ENCODE assay signal across 28 cellular contexts in genomic region chr1:85404393-85404792, GRCh38.
DNase-seq lines count a peak whose midpoint lies in the region; ATAC-seq and TF ChIP-seq lines count a peak whose summit lies in the region.
"Had no signal": no experiment of that assay in that cellular context is flagged by ENCODE, and none has a peak within 500 bp of the region (broad histone marks: within the 10 kb centered on the region; RNA-seq: fewer than 3 reads in every experiment).

No MANE protein-coding gene starts in this region.

- peak overlapping the region in 4 of 5 experiments; percentile 11 to 97 (median 63) for H3K27ac Mint-ChIP-seq in brain
- H3K27ac Mint-ChIP-seq: activated CD4-positive, alpha-beta T cell treated with anti-CD3 and anti-CD28 coated beads, Interleukin-2, amount 10 ng/mL, durations not matched to agents 7 days and 5 days; activated CD8-positive, alpha-beta memory T cell treated with anti-CD3 and anti-CD28 coated beads, Interleukin-2, amount 10 ng/mL, durations not matched to agents 7 days and 5 days; B cell; CD8-positive, alpha-beta memory T cell; neural progenitor cell had no signal

- H3K9me3 ChIP-seq in upper lobe of right lung = no peaks in the 10 kb centered on the region
- H3K9me3 ChIP-seq: lower lobe of right lung, prostate gland had no signal

- H3K27me3 ChIP-seq in ACC112 (ENCODE audit: insufficient read depth, low read length) = no peaks in the 10 kb centered on the region
- H3K27me3 ChIP-seq in upper lobe of right lung = no peaks in the 10 kb centered on the region
- H3K27me3 ChIP-seq: neural progenitor cell had no signal

- TF ChIP-seq CTCF in brain (conservative IDR thresholded peaks at IDR 0.05) (no peak), upper lobe of right lung (IDR thresholded peaks at IDR 0.05) (no peak)

- intact Hi-C loops in left ventricle myocardium superior (cut with micrococcal nuclease) = no loop called here
- intact Hi-C loops in upper lobe of right lung (cut with DNase I) = no loop called here

- H3K9me3 Mint-ChIP-seq in brain = no peaks in the 10 kb centered on the region
- H3K9me3 Mint-ChIP-seq: activated CD4-positive, alpha-beta T cell treated with anti-CD3 and anti-CD28 coated beads, Interleukin-2, amount 10 ng/mL, durations not matched to agents 7 days and 5 days; CD8-positive, alpha-beta memory T cell; neural progenitor cell had no signal

- H3K4me1 ChIP-seq in ACC112 (ENCODE audit: control insufficient read depth, insufficient read depth, low read length, unreplicated experiment) (peaks cover 46% of the 10 kb centered on the region), upper lobe of right lung (peaks cover 9% of the 10 kb centered on the region)

- peak overlapping the region; percentile 9; the same call in 1 of the 2 replicates for H3K27ac ChIP-seq in ACC112 (ENCODE audit: low read depth, low read length)
- no peak overlapping the region for H3K27ac ChIP-seq in upper lobe of right lung
- H3K27ac ChIP-seq: lower lobe of right lung, neural progenitor cell, prostate gland, WERI-Rb-1 had no signal

- DNase-seq in left ventricle myocardium superior (no peak), skeletal muscle cell (ENCODE audit: low read depth) (peak; percentile 36), upper lobe of right lung (no peak), NCI-H82 treated with DMSO at 0.1 percent for 48 hours (lab: John Stamatoyannopoulos, UW; ENCODE audit: unreplicated experiment) (no peak)
- DNase-seq in stimulated activated CD4-positive, alpha-beta T cell treated with anti-CD3 and anti-CD28 coated beads, Interleukin-4, amount 100 ng/mL, for 4 hours = no peak
- DNase-seq: activated CD4-positive, alpha-beta T cell treated with anti-CD3 and anti-CD28 coated beads, Interleukin-2, amount 10 ng/mL, durations not matched to agents 7 days and 5 days; activated CD8-positive, alpha-beta memory T cell treated with anti-CD3 and anti-CD28 coated beads, Interleukin-2, amount 10 ng/mL, durations not matched to agents 7 days and 5 days; activated naive CD4-positive, alpha-beta T cell treated with anti-CD3 and anti-CD28 coated beads, Interleukin-2, amount 50 U/mL, for 16 hours; anterior cingulate cortex; CD8-positive, alpha-beta memory T cell; effector memory CD4-positive, alpha-beta T cell; erythroblast; hippocampal formation; KG1; lower lobe of right lung; MM.1S; NCI-H1417 treated with DMSO at 0.1 percent for 48 hours; NCI-H446; NCI-H82; stimulated activated CD4-positive, alpha-beta T cell treated with anti-CD3 and anti-CD28 coated beads, Interleukin-2, amount 100 ng/mL, for 48 hours; stimulated activated naive CD4-positive, alpha-beta T cell; WERI-Rb-1 had no signal

- peak; percentile 74 for ATAC-seq in left ventricle myocardium superior
- ATAC-seq in upper lobe of right lung = no peak
- no peak for ATAC-seq in GM21360 (IDR thresholded peaks at IDR 0.05; ENCODE audit: unreplicated experiment)
- ATAC-seq: activated CD8-positive, alpha-beta memory T cell treated with anti-CD3 and anti-CD28 coated beads, Interleukin-2, amount 10 ng/mL, durations not matched to agents 7 days and 5 days had no signal

- H3K4me3 ChIP-seq in ACC112 (ENCODE audit: low read depth, low read length) (no peak overlapping the region), skeletal muscle cell (ENCODE audit: low read depth, low read length) (no peak overlapping the region), upper lobe of right lung (no peak overlapping the region)
- H3K4me3 ChIP-seq: lower lobe of right lung, neural progenitor cell, prostate gland had no signal

- peaks cover 5% of the 10 kb centered on the region for H3K27me3 Mint-ChIP-seq in brain
- H3K27me3 Mint-ChIP-seq: activated CD4-positive, alpha-beta T cell treated with anti-CD3 and anti-CD28 coated beads, Interleukin-2, amount 10 ng/mL, durations not matched to agents 7 days and 5 days; activated CD8-positive, alpha-beta memory T cell treated with anti-CD3 and anti-CD28 coated beads, Interleukin-2, amount 10 ng/mL, durations not matched to agents 7 days and 5 days; B cell; CD8-positive, alpha-beta memory T cell had no signal

- H2AFZ ChIP-seq in ACC112 (ENCODE audit: low read length, unreplicated experiment) = no peak overlapping the region
- H2AFZ ChIP-seq: neural progenitor cell had no signal

- peaks cover 49% of the 10 kb centered on the region for H3K4me1 Mint-ChIP-seq in brain
- H3K4me1 Mint-ChIP-seq: activated CD4-positive, alpha-beta T cell treated with anti-CD3 and anti-CD28 coated beads, Interleukin-2, amount 10 ng/mL, durations not matched to agents 7 days and 5 days; activated CD8-positive, alpha-beta memory T cell treated with anti-CD3 and anti-CD28 coated beads, Interleukin-2, amount 10 ng/mL, durations not matched to agents 7 days and 5 days; B cell; CD8-positive, alpha-beta memory T cell had no signal

- peak overlapping the region in 2 of 5 experiments; percentile 32 to 43 for H3K4me3 Mint-ChIP-seq in brain
- H3K4me3 Mint-ChIP-seq: activated CD4-positive, alpha-beta T cell treated with anti-CD3 and anti-CD28 coated beads, Interleukin-2, amount 10 ng/mL, durations not matched to agents 7 days and 5 days; activated CD8-positive, alpha-beta memory T cell treated with anti-CD3 and anti-CD28 coated beads, Interleukin-2, amount 10 ng/mL, durations not matched to agents 7 days and 5 days; B cell; CD8-positive, alpha-beta memory T cell; neural progenitor cell had no signal

- peaks cover 54% of the 10 kb centered on the region for H3K79me2 ChIP-seq in ACC112 (ENCODE audit: control insufficient read depth, insufficient read depth, low read length, unreplicated experiment)

- H3K36me3 Mint-ChIP-seq in brain = peaks cover 4% of the 10 kb centered on the region
- H3K36me3 Mint-ChIP-seq: activated CD8-positive, alpha-beta memory T cell treated with anti-CD3 and anti-CD28 coated beads, Interleukin-2, amount 10 ng/mL, durations not matched to agents 7 days and 5 days; CD8-positive, alpha-beta memory T cell; neural progenitor cell had no signal

- no peaks in the 10 kb centered on the region for H3K36me3 ChIP-seq in ACC112 (ENCODE audit: insufficient read depth, low read length)
- no peaks in the 10 kb centered on the region for H3K36me3 ChIP-seq in upper lobe of right lung
- H3K36me3 ChIP-seq: lower lobe of right lung, neural progenitor cell, prostate gland, WERI-Rb-1 had no signal
